10 cellular contexts compared by ENCODE assay signal in genomic region chr13:73914119-73914518, GRCh38.
DNase-seq lines count a peak whose midpoint lies in the region; ATAC-seq, FAIRE-seq and TF ChIP-seq lines count a peak whose summit lies in the region.
"Had no signal": no experiment of that assay in that cellular context is flagged by ENCODE, and none has a peak within 500 bp of the region (broad histone marks: within the 10 kb centered on the region; RNA-seq: fewer than 3 reads in every experiment).

No MANE protein-coding gene starts in this region.

- H3K27me3 ChIP-seq in HAP-1 (ENCODE audit: low read depth) = no peaks in the 10 kb centered on the region

- H3K36me3 ChIP-seq in HAP-1 (replicated peaks) = no peaks in the 10 kb centered on the region

- H3K27me3 Mint-ChIP-seq in natural killer cell (ENCODE audit: low read depth in 2 of 2) = no peaks in the 10 kb centered on the region
- no peaks in the 10 kb centered on the region for H3K27me3 Mint-ChIP-seq in natural killer cell treated with Interleukin-12 subunit alpha and Interleukin-12 subunit beta and Interleukin-15 and Interleukin-18, amount 100 ng/mL, for 72 hours
- H3K27me3 Mint-ChIP-seq in activated CD4-positive, alpha-beta memory T cell treated with anti-CD3 and anti-CD28 coated beads, Interleukin-2, amount 10 ng/mL, durations not matched to agents 7 days and 5 days = no peaks in the 10 kb centered on the region

- no peak for TF ChIP-seq CTCF in natural killer cell (IDR thresholded peaks at IDR 0.05)
- TF ChIP-seq CTCF in fibroblast of mammary gland (conservative IDR thresholded peaks at IDR 0.05; ENCODE audit: control insufficient read depth, insufficient read depth, low read depth, low read length) = no peak

- POLR2A ChIA-PET in activated CD4-positive, alpha-beta memory T cell treated with anti-CD3 and anti-CD28 coated beads, Interleukin-2, amount 10 ng/mL, durations not matched to agents 7 days and 5 days (lab: Charles Lee) = no interaction called here

- H3K4me3 ChIP-seq in fibroblast of mammary gland (ENCODE audit: control insufficient read depth, low read depth, low read length) = no peak overlapping the region
- H3K4me3 ChIP-seq in HAP-1 = no peak overlapping the region

- H3K4me1 Mint-ChIP-seq in natural killer cell = peaks cover 59 to 61% of the 10 kb centered on the region in 2 donors
- peaks cover 22 to 31% of the 10 kb centered on the region in 2 donors for H3K4me1 Mint-ChIP-seq in natural killer cell treated with Interleukin-12 subunit alpha and Interleukin-12 subunit beta and Interleukin-15 and Interleukin-18, amount 100 ng/mL, for 72 hours (ENCODE audit: low read depth in 2 of 2)
- H3K4me1 Mint-ChIP-seq in activated CD4-positive, alpha-beta memory T cell treated with anti-CD3 and anti-CD28 coated beads, Interleukin-2, amount 10 ng/mL, durations not matched to agents 7 days and 5 days = peaks cover 9% of the 10 kb centered on the region

- no peak for FAIRE-seq in GM12892 (lab: Jason Lieb, UNC)

- no peaks in the 10 kb centered on the region for H3K4me1 ChIP-seq in HAP-1

- H3K9me3 ChIP-seq in HAP-1 = no peaks in the 10 kb centered on the region

- peak overlapping the region; percentile 51 to 56 for H3K27ac Mint-ChIP-seq in natural killer cell
- H3K27ac Mint-ChIP-seq in natural killer cell treated with Interleukin-12 subunit alpha and Interleukin-12 subunit beta and Interleukin-15 and Interleukin-18, amount 100 ng/mL, for 72 hours = no peak overlapping the region
- no peak overlapping the region for H3K27ac Mint-ChIP-seq in activated CD4-positive, alpha-beta memory T cell treated with anti-CD3 and anti-CD28 coated beads, Interleukin-2, amount 10 ng/mL, durations not matched to agents 7 days and 5 days
- H3K27ac Mint-ChIP-seq: activated naive CD4-positive, alpha-beta T cell treated with anti-CD3 and anti-CD28 coated beads, Interleukin-2, amount 50 U/mL, for 72 hours had no signal

- in situ Hi-C loops in HAP-1 (cut with MboI; ENCODE audit: low sequenced_read_pairs) = no loop called here

- H3K9me3 Mint-ChIP-seq in natural killer cell = no peaks in the 10 kb centered on the region
- H3K9me3 Mint-ChIP-seq in natural killer cell treated with Interleukin-12 subunit alpha and Interleukin-12 subunit beta and Interleukin-15 and Interleukin-18, amount 100 ng/mL, for 72 hours = no peaks in the 10 kb centered on the region
- no peaks in the 10 kb centered on the region for H3K9me3 Mint-ChIP-seq in activated CD4-positive, alpha-beta memory T cell treated with anti-CD3 and anti-CD28 coated beads, Interleukin-2, amount 10 ng/mL, durations not matched to agents 7 days and 5 days
- H3K9me3 Mint-ChIP-seq: activated naive CD4-positive, alpha-beta T cell treated with anti-CD3 and anti-CD28 coated beads, Interleukin-2, amount 50 U/mL, for 72 hours had no signal

- CTCF ChIA-PET in activated CD4-positive, alpha-beta memory T cell treated with anti-CD3 and anti-CD28 coated beads, Interleukin-2, amount 10 ng/mL, durations not matched to agents 7 days and 5 days (lab: Charles Lee) = no interaction called here

- no peaks in the 10 kb centered on the region for H3K36me3 Mint-ChIP-seq in natural killer cell
- H3K36me3 Mint-ChIP-seq in natural killer cell treated with Interleukin-12 subunit alpha and Interleukin-12 subunit beta and Interleukin-15 and Interleukin-18, amount 100 ng/mL, for 72 hours = no peaks in the 10 kb centered on the region
- H3K36me3 Mint-ChIP-seq in activated CD4-positive, alpha-beta memory T cell treated with anti-CD3 and anti-CD28 coated beads, Interleukin-2, amount 10 ng/mL, durations not matched to agents 7 days and 5 days (ENCODE audit: low read depth) = peaks cover 3% of the 10 kb centered on the region
- H3K36me3 Mint-ChIP-seq: activated naive CD4-positive, alpha-beta T cell treated with anti-CD3 and anti-CD28 coated beads, Interleukin-2, amount 50 U/mL, for 72 hours had no signal

- no peak for TF ChIP-seq POLR2A in GM12892 (IDR thresholded peaks at IDR 0.05; ENCODE audit: low read depth, low read length)

- intact Hi-C loops in natural killer cell (cut with micrococcal nuclease) = no loop called here

- no peak for DNase-seq in natural killer cell
- no peak for DNase-seq in natural killer cell treated with Interleukin-12 subunit alpha and Interleukin-12 subunit beta and Interleukin-15 and Interleukin-18, amount 100 ng/mL, for 72 hours (ENCODE audit: low spot score)
- peak; percentile 75 for DNase-seq in fibroblast of mammary gland (ENCODE audit: low read depth)
- DNase-seq in GM12892 (ENCODE audit: insufficient read length) = no peak
- DNase-seq in DMS153 treated with DMSO at 0.1 percent for 48 hours (lab: John Stamatoyannopoulos, UW; ENCODE audit: unreplicated experiment) = no peak
- no peak for DNase-seq in HAP-1 (ENCODE audit: low spot score in 2 of 2)
- no peak for DNase-seq in activated CD4-positive, alpha-beta memory T cell treated with anti-CD3 and anti-CD28 coated beads, Interleukin-2, amount 10 ng/mL, durations not matched to agents 7 days and 5 days
- DNase-seq: OCI-M1 had no signal

- ATAC-seq in natural killer cell (no peak), HG03439 (IDR thresholded peaks at IDR 0.05; ENCODE audit: unreplicated experiment) (peak; percentile 55)
- no peak for ATAC-seq in natural killer cell treated with Interleukin-12 subunit alpha and Interleukin-12 subunit beta and Interleukin-15 and Interleukin-18, amount 100 ng/mL, for 72 hours

- no peak overlapping the region for H3K4me3 Mint-ChIP-seq in natural killer cell
- H3K4me3 Mint-ChIP-seq in natural killer cell treated with Interleukin-12 subunit alpha and Interleukin-12 subunit beta and Interleukin-15 and Interleukin-18, amount 100 ng/mL, for 72 hours = no peak overlapping the region
- H3K4me3 Mint-ChIP-seq in activated CD4-positive, alpha-beta memory T cell treated with anti-CD3 and anti-CD28 coated beads, Interleukin-2, amount 10 ng/mL, durations not matched to agents 7 days and 5 days = no peak overlapping the region

Comparison
In these comparisons a context has a peak if more than half of its experiments do, and no peak if none do; other contexts are left out.
1. H3K27ac Mint-ChIP-seq: peak in natural killer cell (2 of 2); none in natural killer cell treated with Interleukin-12 subunit alpha and Interleukin-12 subunit beta and Interleukin-15 and Interleukin-18, amount 100 ng/mL, for 72 hours (0 of 2) and activated CD4-positive, alpha-beta memory T cell treated with anti-CD3 and anti-CD28 coated beads, Interleukin-2, amount 10 ng/mL, durations not matched to agents 7 days and 5 days (single experiment).